Comparison of ENCODE assay signal across 18 cellular contexts in genomic region chr17:42706732-42707131, GRCh38. TPM values are rescaled to one million over a fixed set of nuclear protein-coding genes. Genes with fewer than 3 reads are reported as not detected.
A peak's percentile ranks its signal among the peaks of the same experiment; 100 is the strongest.
DNase-seq lines count a peak whose midpoint lies in the region; ATAC-seq and TF ChIP-seq lines count a peak whose summit lies in the region.
"Had no signal": no experiment of that assay in that cellular context is flagged by ENCODE, and none has a peak within 500 bp of the region (broad histone marks: within the 10 kb centered on the region; RNA-seq: fewer than 3 reads in every experiment).

No MANE protein-coding gene starts in this region.

- peak; percentile 99 for ATAC-seq in T-helper 17 cell
- ATAC-seq in HG02759 (IDR thresholded peaks at IDR 0.05; ENCODE audit: unreplicated experiment) = no peak
- no peak for ATAC-seq in GM19035 (IDR thresholded peaks at IDR 0.05; ENCODE audit: unreplicated experiment)
- ATAC-seq: body of pancreas, heart left ventricle had no signal

- no peak for TF ChIP-seq POLR2A in adrenal gland (IDR thresholded peaks at IDR 0.05)

- peaks cover 0 to 99% of the 10 kb centered on the region in 2 donors for H3K36me3 ChIP-seq in adrenal gland (replicated peaks in 1 of 2)

- peak; percentile 54 for DNase-seq in CMK (ENCODE audit: low read depth)
- peak; percentile 33 to 55 (median 44) for DNase-seq in T-helper 17 cell
- DNase-seq in activated T-cell treated with anti-CD3 and anti-CD28 coated beads, Interleukin-2, amount 50 U/mL, for 24 hours = peak; percentile 53
- DNase-seq in stimulated activated CD4-positive, alpha-beta T cell treated with anti-CD3 and anti-CD28 coated beads, Interleukin-15, amount 100 ng/mL, for 24 hours = peak; percentile 65
- DNase-seq in HuH-7 (ENCODE audit: low spot score) = no peak
- no peak for DNase-seq in adrenal gland
- DNase-seq: body of pancreas, heart left ventricle, left ventricle myocardium inferior, NCI-H1092 treated with DMSO at 0.1 percent for 48 hours, NCI-H510A, stomach had no signal

- no peaks in the 10 kb centered on the region for H3K9me3 Mint-ChIP-seq in activated T-cell treated with anti-CD3 and anti-CD28 coated beads, Interleukin-2, amount 50 U/mL, for 24 hours
- H3K9me3 Mint-ChIP-seq: neural crest cell had no signal

- no peaks in the 10 kb centered on the region for H3K4me1 ChIP-seq in adrenal gland (replicated peaks in 1 of 2)
- H3K4me1 ChIP-seq: body of pancreas, heart left ventricle, left ventricle myocardium inferior, stomach had no signal

- no peaks in the 10 kb centered on the region for H3K27me3 ChIP-seq in adrenal gland
- H3K27me3 ChIP-seq: BLaER1, body of pancreas, heart left ventricle, stomach had no signal

- peak overlapping the region; percentile 11 for H3K27ac Mint-ChIP-seq in T-helper 17 cell
- H3K27ac Mint-ChIP-seq in activated T-cell treated with anti-CD3 and anti-CD28 coated beads, Interleukin-2, amount 50 U/mL, for 24 hours = no peak overlapping the region

- H3K4me3 ChIP-seq in adrenal gland = no peak overlapping the region
- H3K4me3 ChIP-seq: BLaER1, body of pancreas, heart left ventricle, left ventricle myocardium inferior, skin epidermis, stomach had no signal

- intact Hi-C loops in adrenal gland (cut with DNase I) = no loop called here

- no peaks in the 10 kb centered on the region for H3K27me3 Mint-ChIP-seq in T-helper 17 cell
- no peaks in the 10 kb centered on the region for H3K27me3 Mint-ChIP-seq in activated T-cell treated with anti-CD3 and anti-CD28 coated beads, Interleukin-2, amount 50 U/mL, for 24 hours

- H3K9me3 ChIP-seq in T-helper 17 cell (ENCODE audit: control insufficient read depth, low read length, poor library complexity, severe bottlenecking) (no peaks in the 10 kb centered on the region), adrenal gland (replicated peaks in 1 of 3) (no peaks in the 10 kb centered on the region)
- H3K9me3 ChIP-seq: BLaER1, body of pancreas, heart left ventricle, left ventricle myocardium inferior, stomach had no signal

- H3K4me1 Mint-ChIP-seq in T-helper 17 cell = peaks cover 37% of the 10 kb centered on the region
- H3K4me1 Mint-ChIP-seq in activated T-cell treated with anti-CD3 and anti-CD28 coated beads, Interleukin-2, amount 50 U/mL, for 24 hours (ENCODE audit: low read depth) = peaks cover 33% of the 10 kb centered on the region
- H3K4me1 Mint-ChIP-seq: neural crest cell had no signal

- peaks cover 23% of the 10 kb centered on the region for H3K36me3 Mint-ChIP-seq in T-helper 17 cell (ENCODE audit: low read depth)
- H3K36me3 Mint-ChIP-seq in activated T-cell treated with anti-CD3 and anti-CD28 coated beads, Interleukin-2, amount 50 U/mL, for 24 hours (ENCODE audit: low read depth) = peaks cover 99% of the 10 kb centered on the region

- WGBS in adrenal gland, 4 donors = 71 to 84% (median 76%) methylated on average over 5 of the region's 5 CpGs

- H3K4me3 Mint-ChIP-seq in T-helper 17 cell = peak overlapping the region; percentile 74
- no peak overlapping the region for H3K4me3 Mint-ChIP-seq in activated T-cell treated with anti-CD3 and anti-CD28 coated beads, Interleukin-2, amount 50 U/mL, for 24 hours
- H3K4me3 Mint-ChIP-seq: neural crest cell had no signal

- no peak for TF ChIP-seq CTCF in adrenal gland (IDR thresholded peaks at IDR 0.05)

- H3K27ac ChIP-seq in adrenal gland = no peak overlapping the region
- H3K27ac ChIP-seq: BLaER1, body of pancreas, heart left ventricle, left ventricle myocardium inferior, stomach had no signal

RNA-seq across cellular contexts. Expression of gene CNTNAP1, which starts 24.4 kb away (rescaled TPM):
- 1 to 10 TPM; 3.9 to 6.9 TPM for total RNA-seq in T-helper 17 cell
- total RNA-seq in adrenal gland = 10 to 100 TPM in 2 of 8 donors, 1 to 10 TPM in 6; 1.8 to 31.9 (median 5.4) TPM
- 10 to 100 TPM in 1 of 3 donors, 1 to 10 TPM in 2; 1.6 to 12.5 (median 5.7) TPM for polyA plus RNA-seq in adrenal gland

RNA-seq across cellular contexts. Expression of gene CCR10, which starts 25.1 kb away (rescaled TPM):
- total RNA-seq in T-helper 17 cell (1 to 10 TPM; 1.4 to 1.6 TPM), adrenal gland (1 to 10 TPM in 6 of 8 donors, under 1 TPM in 2; 0.80 to 7.9 (median 4.2) TPM)
- polyA plus RNA-seq in adrenal gland = 1 to 10 TPM in 2 of 3 donors, under 1 TPM in 1; 0.31 to 3.6 (median 1.7) TPM
- total RNA-seq: HT-29 had no signal

RNA-seq across cellular contexts. Expression of gene PLEKHH3, which starts 29.9 kb away (rescaled TPM):
- total RNA-seq in T-helper 17 cell (under 1 TPM; 0.78 to 0.85 TPM), adrenal gland (10 to 100 TPM; 28.1 to 63.7 (median 46.6) TPM)
- polyA plus RNA-seq in adrenal gland = 10 to 100 TPM in 2 of 3 donors, 1 to 10 TPM in 1; 1.8 to 73.2 (median 49.6) TPM

RNA-seq across cellular contexts. Expression of gene EZH1, which starts 38.1 kb away (rescaled TPM):
- total RNA-seq in T-helper 17 cell (10 to 100 TPM; 72.6 to 77.0 TPM), adrenal gland (10 to 100 TPM; 17.6 to 49.1 (median 32.7) TPM)
- 10 to 100 TPM; 23.6 to 29.4 (median 23.8) TPM for polyA plus RNA-seq in adrenal gland

RNA-seq across cellular contexts. Expression of gene TUBG2, which starts 47.6 kb away (rescaled TPM):
- total RNA-seq in T-helper 17 cell = 10 to 100 TPM in 1 of 2 donors, 1 to 10 TPM in 1; 8.9 to 11.3 TPM
- total RNA-seq in adrenal gland = 10 to 100 TPM; 21.5 to 63.9 (median 45.6) TPM
- polyA plus RNA-seq in adrenal gland = 10 to 100 TPM; 19.3 to 65.1 (median 49.6) TPM

Comparison
In these comparisons a context has a peak if more than half of its experiments do, and no peak if none do; other contexts are left out.
1. DNase-seq: peak in CMK (single experiment), T-helper 17 cell (3 of 3), activated T-cell treated with anti-CD3 and anti-CD28 coated beads, Interleukin-2, amount 50 U/mL, for 24 hours (single experiment) and stimulated activated CD4-positive, alpha-beta T cell treated with anti-CD3 and anti-CD28 coated beads, Interleukin-15, amount 100 ng/mL, for 24 hours (single experiment); none in HuH-7 (single experiment) and adrenal gland (0 of 7).
2. RNA of gene PLEKHH3, which starts 29.9 kb away (total RNA-seq): 28.1 to 63.7 TPM in adrenal gland; 0.78 to 0.85 TPM in T-helper 17 cell; every median in the first group is over 10 times any median in the second.